Comparison of ENCODE assay signal across 8 cellular contexts in the genomic region with DNA sequence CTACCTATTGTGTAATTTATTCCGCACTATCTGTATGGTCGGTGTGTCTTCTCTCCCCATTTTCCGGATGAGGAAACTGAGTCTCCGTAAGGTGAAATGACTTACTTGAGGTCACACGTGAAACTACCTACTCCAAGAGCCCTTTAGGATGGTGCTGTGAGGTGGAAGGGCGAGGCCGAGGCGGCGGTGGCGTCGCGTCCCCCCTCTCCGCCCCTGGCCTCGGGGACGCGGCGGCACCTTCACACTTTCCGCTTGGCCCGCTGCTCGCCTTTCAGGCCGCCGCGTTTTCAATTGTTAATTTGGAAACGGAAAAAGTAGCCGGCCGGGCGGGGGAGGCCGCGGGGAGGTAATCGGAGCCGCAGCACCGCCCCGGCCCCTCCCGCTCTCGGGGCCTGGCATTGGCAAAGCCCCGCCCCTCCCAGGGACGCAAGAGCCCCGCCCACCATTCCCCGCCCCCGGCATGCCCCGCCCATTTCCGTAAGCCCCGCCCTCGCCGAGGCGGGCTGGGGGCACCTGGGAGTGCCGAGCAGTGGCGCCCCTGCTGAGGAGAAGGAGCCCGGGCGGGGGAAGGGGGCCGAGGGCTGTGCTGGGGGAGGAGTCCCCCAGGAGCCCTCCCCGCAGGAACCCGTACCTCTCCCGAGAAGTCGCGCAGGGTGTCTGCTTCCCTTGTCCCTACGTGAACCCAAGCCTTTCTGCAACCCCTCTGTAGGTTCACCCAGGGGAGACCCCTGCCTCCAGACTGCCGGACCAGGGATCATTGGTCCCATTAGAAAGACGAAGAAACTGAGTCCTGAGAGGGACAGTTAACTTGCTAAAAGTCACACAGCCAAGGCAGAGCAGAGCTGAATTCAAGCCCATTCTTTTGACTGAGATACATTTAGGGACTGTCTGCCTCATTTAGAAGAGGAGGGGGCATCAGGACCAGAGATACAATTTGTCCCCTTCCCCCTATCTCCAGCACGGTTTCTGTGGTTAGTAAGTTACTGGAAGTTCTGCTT. TPM values are rescaled to one million over a fixed set of nuclear protein-coding genes. Genes with fewer than 3 reads are reported as not detected.
DNase-seq lines count a peak whose midpoint lies in the region; ATAC-seq and TF ChIP-seq lines count a peak whose summit lies in the region.

No MANE protein-coding gene starts in this region.

- H3K4me1 Mint-ChIP-seq in nephron: peaks cover 55% of the 10 kb centered on the region

- in situ Hi-C loops in G401 (cut with HindIII; ENCODE audit: low sequenced_read_pairs): no loop called here

- H3K9me3 ChIP-seq in NT2/D1 (ENCODE audit: insufficient read depth, low read length): no peaks in the 10 kb centered on the region

- no peak for TF ChIP-seq CTCF in nephron (IDR thresholded peaks at IDR 0.05; ENCODE audit: unreplicated experiment in 3 of 3)

- peaks cover 16% of the 10 kb centered on the region for H3K27me3 Mint-ChIP-seq in nephron (ENCODE audit: low read depth)

- ATAC-seq in HG02970 (IDR thresholded peaks at IDR 0.05; ENCODE audit: low FRiP score, unreplicated experiment): peak; percentile 63
- ATAC-seq in GM19452 (IDR thresholded peaks at IDR 0.05; ENCODE audit: unreplicated experiment): no peak

- H3K27me3 ChIP-seq in NT2/D1 (ENCODE audit: insufficient read depth, insufficient read length): peaks cover 4% of the 10 kb centered on the region

- H3K36me3 Mint-ChIP-seq in nephron (ENCODE audit: low read depth): no peaks in the 10 kb centered on the region

- H3K36me3 ChIP-seq in NT2/D1 (ENCODE audit: insufficient read depth, insufficient read length, low read length): no peaks in the 10 kb centered on the region

- H3K4me1 ChIP-seq in NT2/D1 (ENCODE audit: insufficient read depth, insufficient read length): peaks cover 58% of the 10 kb centered on the region

- no peak overlapping the region for H3K4me3 ChIP-seq in NT2/D1 (ENCODE audit: insufficient read length, low read depth)

- peak; percentile 19 for DNase-seq in G401 (ENCODE audit: low spot score)
- peak; percentile 95 for DNase-seq in NT2/D1 (ENCODE audit: low read depth, low spot score)
- DNase-seq in activated T-cell treated with anti-CD3 and anti-CD28 coated beads, Interleukin-2, amount 50 U/mL, for 48 hours: peak; percentile 86 to 89
- DNase-seq in fibroblast of peridontal ligament (ENCODE audit: extremely low read depth): peak; percentile 50
- DNase-seq in stimulated activated naive CD4-positive, alpha-beta T cell treated with Interleukin-2 at 50 U/mL for 16 hours (lab: John Stamatoyannopoulos, UW): peak; percentile 83

- H3K9me3 Mint-ChIP-seq in nephron: no peaks in the 10 kb centered on the region

- H3K9ac ChIP-seq in NT2/D1 (ENCODE audit: insufficient read length, low read depth): peak overlapping the region; percentile 4

- peak overlapping the region; percentile 43 to 64 (median 61) for H3K4me3 Mint-ChIP-seq in nephron

- peak overlapping the region in 1 of 3 experiments; percentile 52 for H3K27ac Mint-ChIP-seq in nephron

RNA-seq across cellular contexts. Expression of a gene that starts 18.8 kb away (rescaled TPM):
- total RNA-seq in G401 (2014; rRNA removed; shearing (Covaris generic)): 0.61 and 1.2 TPM in 2 replicates

RNA-seq across cellular contexts. Expression of a gene that starts 59.8 kb away (rescaled TPM):
- total RNA-seq in G401 (2014; rRNA removed; shearing (Covaris generic)): 2.3 and 11.4 TPM in 2 replicates

Comparison
In these comparisons a context has a peak if more than half of its experiments do, and no peak if none do; other contexts are left out.
1. DNase-seq: peak in every context shown above with its lines; median percentile 95 in NT2/D1; 88 in activated T-cell treated with anti-CD3 and anti-CD28 coated beads, Interleukin-2, amount 50 U/mL, for 48 hours; 83 in stimulated activated naive CD4-positive, alpha-beta T cell treated with Interleukin-2 at 50 U/mL for 16 hours; 50 in fibroblast of peridontal ligament; 19 in G401.